In genomic region chr5:113038714-113039113, GRCh38 we compare ENCODE assay signal across 15 cellular contexts.
A peak's percentile ranks its signal among the peaks of the same experiment; 100 is the strongest.
DNase-seq lines count a peak whose midpoint lies in the region; FAIRE-seq and TF ChIP-seq lines count a peak whose summit lies in the region.
"Had no signal": no experiment of that assay in that cellular context is flagged by ENCODE, and none has a peak within 500 bp of the region (broad histone marks: within the 10 kb centered on the region; RNA-seq: fewer than 3 reads in every experiment).

No MANE protein-coding gene starts in this region.

- H3K9ac ChIP-seq in H1 (replicated peaks in 1 of 4; ENCODE audit: extremely low read depth in 1 of 4, low read depth in 3 of 4, low read length in 3 of 4): no peak overlapping the region

- TF ChIP-seq CTCF in GM10248 (IDR thresholded peaks at IDR 0.05; ENCODE audit: control extremely low read depth, extremely low read depth, low read depth, missing control alignments) (no peak), H1 (IDR thresholded peaks at IDR 0.05; ENCODE audit: control extremely low read depth in 1 of 3, insufficient read depth in 1 of 3, low read depth in 1 of 3, low read length in 3 of 3) (peak in 2 of 3 experiments; percentile 9 to 13; a peak in 2 of 4 replicates), osteoblast (IDR thresholded peaks at IDR 0.05; ENCODE audit: extremely low read depth, low read depth, low read length) (peak; percentile 35), esophagus squamous epithelium (IDR thresholded peaks at IDR 0.05) (no peak), prostate gland (IDR thresholded peaks at IDR 0.05) (no peak)

- no peak for TF ChIP-seq EP300 in H1 (IDR thresholded peaks at IDR 0.05; ENCODE audit: borderline replicate concordance in 1 of 2, low read depth in 2 of 2, low read length in 2 of 2)

- intact Hi-C loops in esophagus squamous epithelium (cut with DNase I) (no loop called here), prostate gland (cut with DNase I) (no loop called here)

- H3K23ac ChIP-seq in H1 (ENCODE audit: insufficient read length): no peak overlapping the region

- H3K9me3 ChIP-seq in H1 (ENCODE audit: insufficient read depth in 2 of 2, low read depth in 1 of 2, low read length in 1 of 2): no peaks in the 10 kb centered on the region
- H3K9me3 ChIP-seq in osteoblast (ENCODE audit: low read depth, low read length): no peaks in the 10 kb centered on the region
- no peaks in the 10 kb centered on the region for H3K9me3 ChIP-seq in esophagus squamous epithelium
- no peaks in the 10 kb centered on the region for H3K9me3 ChIP-seq in prostate gland
- H3K9me3 ChIP-seq: Caco-2, Peyer's patch had no signal

- H3K4me1 ChIP-seq in H1 (replicated peaks in 1 of 4; ENCODE audit: control insufficient read depth in 3 of 4, insufficient read depth in 4 of 4, low read length in 3 of 4): peaks cover 4 to 10% (median 7%) of the 10 kb centered on the region in 4 experiments
- peaks cover 21% of the 10 kb centered on the region for H3K4me1 ChIP-seq in osteoblast (ENCODE audit: insufficient read depth, low read length)
- H3K4me1 ChIP-seq in esophagus squamous epithelium: peaks cover 0 to 4% (median 3%) of the 10 kb centered on the region in 3 donors
- H3K4me1 ChIP-seq in prostate gland (replicated peaks): no peaks in the 10 kb centered on the region
- H3K4me1 ChIP-seq: Caco-2, Peyer's patch had no signal

- FAIRE-seq in H1 (lab: Jason Lieb, UNC): no peak
- FAIRE-seq: GM12878 had no signal

- no peaks in the 10 kb centered on the region for H3K79me2 ChIP-seq in H1 (ENCODE audit: control insufficient read depth in 1 of 2, insufficient read depth in 2 of 2, low read length in 2 of 2)
- H3K79me2 ChIP-seq in osteoblast (ENCODE audit: insufficient read depth, low read length): no peaks in the 10 kb centered on the region

- no peak overlapping the region for H2BK15ac ChIP-seq in H1 (ENCODE audit: low read length)

- H2BK5ac ChIP-seq in H1 (ENCODE audit: low read depth, low read length): no peak overlapping the region

- no peak overlapping the region for H4K8ac ChIP-seq in H1 (ENCODE audit: extremely low read depth, insufficient read depth, low read length)

- POLR2A ChIA-PET in GM10248 (lab: Yijun Ruan, JAX) (no interaction called here), H1 (lab: Charles Lee; ENCODE audit: partially characterized antibody) (interaction anchor here (1.0 kb wide), 1 partner anchor 9 kb away, joined by 3 read pairs; no protein-coding TSS in a partner anchor)

- no peaks in the 10 kb centered on the region for H3K23me2 ChIP-seq in H1 (ENCODE audit: low read depth, low read length)

- DNase-seq in GM10248 (ENCODE audit: extremely low spot score) (peak; percentile 3), NCI-H69 (lab: John Stamatoyannopoulos, UW) (peak; percentile 36), H1 (ENCODE audit: low read depth in 1 of 2, low spot score in 2 of 2) (peak in 1 of 2 experiments; percentile 41), osteoblast (ENCODE audit: insufficient read length, low spot score, missing footprints) (peak; percentile 92), NCI-H2107 treated with DMSO at 0.1 percent for 48 hours (lab: John Stamatoyannopoulos, UW; ENCODE audit: unreplicated experiment) (no peak), esophagus squamous epithelium (lab: John Stamatoyannopoulos, UW) (no peak), prostate gland (ENCODE audit: low spot score) (no peak), COR-L47 (lab: John Stamatoyannopoulos, UW) (no peak)
- DNase-seq: activated B cell treated with CpG ODN at 0.5 μM for 24 hours; Caco-2; kidney glomerular epithelial cell; NCI-H187; Peyer's patch; stimulated activated CD4-positive, alpha-beta T cell treated with anti-CD3 and anti-CD28 coated beads, Interleukin-12 subunit alpha, Interleukin-12 subunit beta, amount 100 ng/mL, for 4 hours had no signal

- 87% methylated on average over 9 of the region's 9 CpGs; no CpG with 5 or more reads in 1 of the 2 experiments for WGBS in H1 (ENCODE audit: extremely low coverage in 1 of 2, insufficient coverage in 1 of 2, insufficient read length in 1 of 2, insufficient replicate concordance in 2 of 2, low coverage in 1 of 2, low lambda C conversion rate in 2 of 2, missing lambda C conversion rate in 1 of 2), 2 experiments
- 57 to 67% methylated on average over 3 to 5 of the region's 9 CpGs for WGBS in esophagus squamous epithelium, 2 donors
- WGBS in prostate gland: 89% methylated on average over 9 of the region's 9 CpGs

- no peak overlapping the region for H3K56ac ChIP-seq in H1 (replicated peaks; ENCODE audit: insufficient read length, low read depth, low read length)

- no peaks in the 10 kb centered on the region for H3K79me1 ChIP-seq in H1 (ENCODE audit: low read depth, low read length)

- CTCF ChIA-PET in GM10248 (lab: Yijun Ruan, JAX) (no interaction called here), H1 (lab: Charles Lee; ENCODE audit: partially characterized antibody) (interaction anchor here (0.9 to 2.8 kb wide), 3 partner anchors 15 to 43 kb away, joined by 3 to 13 read pairs (median 3); no protein-coding TSS in a partner anchor)

- H3K4me2 ChIP-seq in H1 (ENCODE audit: insufficient read depth in 1 of 2, low read depth in 2 of 2, low read length in 2 of 2): no peak overlapping the region
- no peak overlapping the region for H3K4me2 ChIP-seq in osteoblast (ENCODE audit: insufficient read depth, low read length)

- no peak overlapping the region for H3K4ac ChIP-seq in H1 (replicated peaks; ENCODE audit: insufficient read length, low read depth, low read length)

- H4K20me1 ChIP-seq in H1 (replicated peaks in 1 of 2; ENCODE audit: control insufficient read depth in 1 of 2, insufficient read depth in 2 of 2, low read length in 2 of 2) (no peaks in the 10 kb centered on the region), osteoblast (ENCODE audit: insufficient read depth, low read length) (no peaks in the 10 kb centered on the region)

- H2AFZ ChIP-seq in H1 (ENCODE audit: low read length) (no peak overlapping the region), osteoblast (ENCODE audit: low read length) (no peak overlapping the region)

- H2AK5ac ChIP-seq in H1 (ENCODE audit: low read depth, low read length): no peak overlapping the region

- H3K27ac ChIP-seq in H1 (ENCODE audit: low read depth, low read length) (no peak overlapping the region), osteoblast (ENCODE audit: low read depth, low read length) (no peak overlapping the region), esophagus squamous epithelium (no peak overlapping the region), prostate gland (no peak overlapping the region)
- H3K27ac ChIP-seq: Peyer's patch had no signal

- no peak for TF ChIP-seq POLR2A in H1 (IDR thresholded peaks at IDR 0.05; ENCODE audit: control extremely low read depth in 1 of 2, low read depth in 2 of 2, low read length in 2 of 2)
- no peak for TF ChIP-seq POLR2A in esophagus squamous epithelium (IDR thresholded peaks at IDR 0.05)
- TF ChIP-seq POLR2A in prostate gland (IDR thresholded peaks at IDR 0.05): no peak

- no peak overlapping the region; the same call in 1 of the 2 replicates for H3K18ac ChIP-seq in H1 (ENCODE audit: extremely low read depth, low read length)

- H3K4me3 ChIP-seq in H1 (ENCODE audit: extremely low read depth in 1 of 4, insufficient read depth in 2 of 4, low read depth in 3 of 4, low read length in 4 of 4) (no peak overlapping the region), osteoblast (ENCODE audit: insufficient read depth, low read length) (no peak overlapping the region), esophagus squamous epithelium (no peak overlapping the region), prostate gland (no peak overlapping the region)
- H3K4me3 ChIP-seq: GM12878, Peyer's patch had no signal

- no peak overlapping the region for H2BK120ac ChIP-seq in H1 (replicated peaks; ENCODE audit: low read depth, low read length)

- no peak overlapping the region for H2BK12ac ChIP-seq in H1 (ENCODE audit: low read depth, low read length)

- no peak overlapping the region for H4K5ac ChIP-seq in H1 (ENCODE audit: insufficient read length, low read depth, low read length)

- H3K14ac ChIP-seq in H1 (ENCODE audit: insufficient read length): no peak overlapping the region

- H4K91ac ChIP-seq in H1 (replicated peaks; ENCODE audit: insufficient read length, low read length): no peak overlapping the region

- H3K36me3 ChIP-seq in H1 (ENCODE audit: control insufficient read depth in 2 of 4, insufficient read depth in 4 of 4, low read length in 3 of 4) (no peaks in the 10 kb centered on the region), osteoblast (ENCODE audit: insufficient read depth, low read length) (no peaks in the 10 kb centered on the region), esophagus squamous epithelium (peaks cover 0 to 97% (median 0%) of the 10 kb centered on the region in 3 donors), prostate gland (no peaks in the 10 kb centered on the region)
- H3K36me3 ChIP-seq: Peyer's patch had no signal

- peak in 1 of 2 experiments; percentile 46; a peak in 2 of 4 replicates for TF ChIP-seq RAD21 in H1 (IDR thresholded peaks at IDR 0.05 in 1 of 2, conservative IDR thresholded peaks at IDR 0.05 in 1 of 2; ENCODE audit: low read depth in 2 of 2, low read length in 2 of 2)

- no peaks in the 10 kb centered on the region for H3K27me3 ChIP-seq in H1 (replicated peaks in 1 of 4; ENCODE audit: control insufficient read depth in 3 of 4, extremely low read depth in 1 of 4, insufficient read depth in 3 of 4, low read length in 3 of 4)
- no peaks in the 10 kb centered on the region for H3K27me3 ChIP-seq in osteoblast (ENCODE audit: insufficient read depth, low read length)
- no peaks in the 10 kb centered on the region for H3K27me3 ChIP-seq in esophagus squamous epithelium
- no peaks in the 10 kb centered on the region for H3K27me3 ChIP-seq in prostate gland (replicated peaks; ENCODE audit: insufficient read depth)
- H3K27me3 ChIP-seq: Peyer's patch had no signal

- no peak overlapping the region for H2BK20ac ChIP-seq in H1 (ENCODE audit: low read length)

TF ChIP-seq in H1, 55 proteins besides CTCF, POLR2A, EP300 and RAD21 (continues in another document):
- TF ChIP-seq RXRA (IDR thresholded peaks at IDR 0.05; ENCODE audit: insufficient read depth, low read depth, low read length): no peak
- no peak for TF ChIP-seq KDM1A (IDR thresholded peaks at IDR 0.05; ENCODE audit: borderline replicate concordance, low read length)
- TF ChIP-seq, protein P1, sequence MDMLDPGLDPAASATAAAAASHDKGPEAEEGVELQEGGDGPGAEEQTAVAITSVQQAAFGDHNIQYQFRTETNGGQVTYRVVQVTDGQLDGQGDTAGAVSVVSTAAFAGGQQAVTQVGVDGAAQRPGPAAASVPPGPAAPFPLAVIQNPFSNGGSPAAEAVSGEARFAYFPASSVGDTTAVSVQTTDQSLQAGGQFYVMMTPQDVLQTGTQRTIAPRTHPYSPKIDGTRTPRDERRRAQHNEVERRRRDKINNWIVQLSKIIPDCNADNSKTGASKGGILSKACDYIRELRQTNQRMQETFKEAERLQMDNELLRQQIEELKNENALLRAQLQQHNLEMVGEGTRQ (IDR thresholded peaks at IDR 0.05; ENCODE audit: low read length): no peak
- no peak for TF ChIP-seq BACH1 (IDR thresholded peaks at IDR 0.05; ENCODE audit: low read length)

Comparison
In these comparisons a context has a peak if more than half of its experiments do, and no peak if none do; other contexts are left out.
1. DNase-seq: peak in GM10248 (single experiment), NCI-H69 (single experiment) and osteoblast (single experiment); none in NCI-H2107 treated with DMSO at 0.1 percent for 48 hours (single experiment), esophagus squamous epithelium (single experiment), prostate gland (single experiment) and COR-L47 (single experiment).
2. CTCF ChIP-seq: peak in H1 (2 of 3) and osteoblast (single experiment); none in GM10248 (single experiment), esophagus squamous epithelium (0 of 6) and prostate gland (0 of 4).